ENCODE assay signal across 1 cellular context in genomic region chr4:166045457-166045856, GRCh38.
TF ChIP-seq lines count a peak whose summit lies in the region.

No MANE protein-coding gene starts in this region.

TF ChIP-seq in H1, 55 proteins besides CTCF, POLR2A, EP300 and RAD21:
- TF ChIP-seq GTF2F1 (IDR thresholded peaks at IDR 0.05; ENCODE audit: borderline replicate concordance, low read depth, low read length) (no peak), HDAC2 (IDR thresholded peaks at IDR 0.05; ENCODE audit: borderline replicate concordance in 1 of 2, low read depth in 2 of 2, low read length in 2 of 2) (no peak), ASH2L (IDR thresholded peaks at IDR 0.05; ENCODE audit: low read length) (no peak), SP2 (IDR thresholded peaks at IDR 0.05; ENCODE audit: low read length) (no peak), PHF8 (conservative IDR thresholded peaks at IDR 0.05; ENCODE audit: low read depth, low read length) (no peak), E2F6 (IDR thresholded peaks at IDR 0.05) (no peak), SUZ12 (IDR thresholded peaks at IDR 0.05; ENCODE audit: low read length) (no peak), CREB1 (IDR thresholded peaks at IDR 0.05) (no peak), RXRA (IDR thresholded peaks at IDR 0.05; ENCODE audit: insufficient read depth, low read depth, low read length) (no peak), SAP30 (IDR thresholded peaks at IDR 0.05; ENCODE audit: insufficient read depth, insufficient replicate concordance, low read length) (no peak), CHD7 (IDR thresholded peaks at IDR 0.05; ENCODE audit: insufficient replicate concordance, low read length) (no peak), BRCA1 (IDR thresholded peaks at IDR 0.05; ENCODE audit: low read depth, low read length) (no peak), BCL11A (IDR thresholded peaks at IDR 0.05; ENCODE audit: low read depth in 2 of 2, low read length in 2 of 2) (no peak)
